In the genomic region with DNA sequence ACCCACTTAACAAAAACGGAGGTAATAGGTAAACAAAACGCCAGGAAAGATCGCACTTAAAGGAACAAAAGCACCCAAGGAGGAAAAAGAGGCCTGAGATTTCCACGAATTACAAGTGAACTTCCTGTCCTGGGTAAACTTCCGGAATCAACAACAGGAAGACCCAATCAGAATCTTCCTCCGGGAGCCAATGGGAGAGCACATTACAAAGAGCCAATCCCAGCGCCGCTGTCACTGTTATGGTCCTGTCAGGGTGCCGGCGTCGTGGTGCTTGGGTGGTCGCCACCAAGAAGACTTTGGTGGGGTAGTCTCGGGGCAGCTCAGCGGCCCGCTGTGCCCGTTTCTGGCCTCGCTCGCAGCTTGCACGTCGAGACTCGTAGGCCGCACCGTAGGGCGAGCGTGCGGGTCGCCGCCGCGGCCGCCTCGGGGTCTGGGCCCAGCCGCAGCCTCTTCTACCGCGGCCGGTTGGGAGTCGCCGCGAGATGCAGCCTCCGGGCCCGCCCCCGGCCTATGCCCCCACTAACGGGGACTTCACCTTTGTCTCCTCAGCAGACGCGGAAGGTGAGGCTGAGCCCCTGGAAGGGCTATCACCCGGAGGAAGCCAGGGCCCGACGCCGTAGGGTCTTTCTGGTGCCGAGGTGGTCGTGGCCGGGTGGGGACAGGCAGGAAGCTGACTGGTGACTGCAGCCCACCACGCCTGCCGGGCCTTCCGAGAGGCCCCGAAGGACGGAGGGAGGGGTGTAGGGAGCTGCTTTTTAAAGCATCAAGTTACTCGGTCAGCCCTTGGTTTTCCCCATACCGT, we compare ENCODE assay signal across 8 cellular contexts. TPM values are rescaled to one million over a fixed set of nuclear protein-coding genes. Genes with fewer than 3 reads are reported as not detected.
DNase-seq lines count a peak whose midpoint lies in the region; ATAC-seq, FAIRE-seq and TF ChIP-seq lines count a peak whose summit lies in the region.

TSS of gene YIPF4 (plus strand) at position 231 of the 802 bp plus-strand sequence. CDS start at position 483, 252 bp downstream.

- CTCF ChIA-PET in HepG2 (lab: Yijun Ruan, JAX; ENCODE audit: low intra/inter-chr PET ratio, low total read pairs) = no interaction called here

- no peaks in the 10 kb centered on the region for H3K9me3 ChIP-seq in HepG2 (ENCODE audit: low read length)

- H3K27me3 ChIP-seq in HepG2 (ENCODE audit: control insufficient read depth in 1 of 2, insufficient read depth in 2 of 2, low read length in 2 of 2) = no peaks in the 10 kb centered on the region; a peak in 1 of 5 replicates

- H4K20me1 ChIP-seq in HepG2 (ENCODE audit: insufficient read depth, low read length) = no peaks in the 10 kb centered on the region

- peak; percentile 77 to 86 for TF ChIP-seq POLR2A in HepG2 (IDR thresholded peaks at IDR 0.05; ENCODE audit: insufficient read depth in 1 of 2, low read depth in 2 of 2, low read length in 2 of 2)

- peak within 1 kb of the TSS; percentile 91 to 98 (median 93) for H3K4me3 ChIP-seq in HepG2 (replicated peaks in 1 of 3; ENCODE audit: insufficient read depth in 1 of 3, low read depth in 2 of 3, low read length in 3 of 3)

- no TSS peak for BruUV-seq in HepG2 (replicated peaks; lab: Mats Ljungman, UMichigan)

- peak; percentile 37 to 90 (median 86) for DNase-seq in C1 segment of cervical spinal cord (lab: John Stamatoyannopoulos, UW)
- peak; percentile 67 for DNase-seq in NCI-H748 treated with DMSO at 0.1 percent for 48 hours (lab: John Stamatoyannopoulos, UW)
- peak; percentile 73 to 85 for DNase-seq in activated CD4-positive, alpha-beta T cell treated with anti-CD3 and anti-CD28 coated beads, Interleukin-2, amount 50 U/mL, for 24 hours (ENCODE audit: low read depth in 1 of 2, low spot score in 1 of 2)
- peak; percentile 90 to 94 for DNase-seq in dermis microvascular lymphatic vessel endothelial cell (ENCODE audit: low read depth in 2 of 2)
- DNase-seq in HepG2 (ENCODE audit: low spot score) = peak; percentile 96
- DNase-seq in stimulated activated CD4-positive, alpha-beta T cell treated with anti-CD3 and anti-CD28 coated beads, Interleukin-4, amount 100 ng/mL, for 1 hour = peak; percentile 84

- peak within 1 kb of the TSS; percentile 97 for H3K9ac ChIP-seq in HepG2 (ENCODE audit: insufficient read depth, low read depth, low read length)

- H3K36me3 ChIP-seq in HepG2 (replicated peaks in 1 of 2; ENCODE audit: control insufficient read depth in 1 of 2, insufficient read depth in 2 of 2, low read length in 2 of 2) = peaks cover 1 to 21% of the 10 kb centered on the region in 2 experiments; a peak in 2 of 5 replicates

- H3K4me1 ChIP-seq in HepG2 (ENCODE audit: insufficient read depth, low read length) = peaks cover 42% of the 10 kb centered on the region

- TF ChIP-seq CTCF in HepG2 (CRISPR knock-in tag; IDR thresholded peaks at IDR 0.05) = no peak

- in situ Hi-C loops in HepG2 (cut with HindIII; ENCODE audit: extremely low pct_ligation_motif_present, low pct_unique_long_range_greater_than_20kb) = no loop called here

- no peak; a peak in 1 of 4 replicates for TF ChIP-seq EP300 in HepG2 (IDR thresholded peaks at IDR 0.05; ENCODE audit: low read depth in 2 of 2, low read length in 2 of 2)
- 0 out of 2 replicates have a peak, but pooled peaks have one; percentile 54 for TF ChIP-seq EP300 in HepG2 (CRISPR knock-in tag; IDR thresholded peaks at IDR 0.05; ENCODE audit: borderline replicate concordance)

- peak; percentile 94 for ATAC-seq in GM19372 (IDR thresholded peaks at IDR 0.05; ENCODE audit: low read depth, unreplicated experiment)
- ATAC-seq in HG03558 (IDR thresholded peaks at IDR 0.05; ENCODE audit: extremely low read depth, unreplicated experiment) = peak; percentile 97
- peak; percentile 98 for ATAC-seq in HepG2

- peak within 1 kb of the TSS; percentile 93 for H3K4me2 ChIP-seq in HepG2 (ENCODE audit: low read depth, low read length)

- TF ChIP-seq RAD21 in HepG2 (CRISPR knock-in tag; IDR thresholded peaks at IDR 0.05) = peak; percentile 72

- peak within 1 kb of the TSS; percentile 80 for H3K27ac ChIP-seq in HepG2 (ENCODE audit: extremely low read length, insufficient read depth, low read length)

- peaks cover 30% of the 10 kb centered on the region for H3K79me2 ChIP-seq in HepG2 (ENCODE audit: insufficient read depth, low read length)

- under 1% methylated on average over 50 of the region's 59 CpGs for WGBS in HepG2 (ENCODE audit: low lambda C conversion rate)

- peak; percentile 93 for FAIRE-seq in HepG2 (lab: Jason Lieb, UNC)

- POLR2A ChIA-PET in HepG2 (lab: Yijun Ruan, JAX) = interaction anchor here (0.9 to 2.7 kb wide), 5 partner anchors 11 to 112 kb away, joined by 4 to 11 read pairs (median 8); partner anchors contain the start of gene SLC30A6

- H2AFZ ChIP-seq in HepG2 (ENCODE audit: low read length) = peak within 1 kb of the TSS; percentile 37

- intact Hi-C loops in HepG2 (cut with micrococcal nuclease; ENCODE audit: unreplicated experiment) = loop anchor here (1.0 to 5.0 kb wide), 2 partner anchors 49 to 113 kb away; partner anchors contain the start of gene SLC30A6

TF ChIP-seq in HepG2, 621 proteins besides CTCF, POLR2A, EP300 and RAD21 (continues in another document):
- TF ChIP-seq ZNF597 (CRISPR knock-in tag; IDR thresholded peaks at IDR 0.05) = peak; percentile 59; the same call in 1 of the 2 replicates

RNA-seq across cellular contexts. Expression of gene YIPF4, which starts in this region (rescaled TPM):
- total RNA-seq in dermis microvascular lymphatic vessel endothelial cell (9.9 and 12.5 TPM in 2 replicates), HepG2 (2016; rRNA removed; fragmentation: Illumina TruSeq; extraction: Trizol) (39.1 and 43.9 TPM in 2 replicates)
- 5.4 and 7.7 TPM in 2 replicates for total RNA-seq in HepG2 (2016; cell fraction: cytosol; rRNA removed; fragmentation: Illumina TruSeq; extraction: Trizol; ENCODE audit: low read depth)
- 43.3 and 45.3 TPM in 2 replicates for total RNA-seq in HepG2 (2016; cell fraction: insoluble cytoplasmic fraction; rRNA removed; fragmentation: Illumina TruSeq; extraction: Trizol)
- total RNA-seq in HepG2 (2016; cell fraction: membrane; rRNA removed; fragmentation: Illumina TruSeq; extraction: Trizol) = 15.9 and 17.6 TPM in 2 replicates
- 32.7 and 48.1 TPM in 2 replicates for total RNA-seq in HepG2 (2016; cell fraction: nucleus; rRNA removed; fragmentation: Illumina TruSeq; extraction: Trizol)
- polyA plus RNA-seq in HepG2 (2011; rRNA removed) = 16.0 and 19.0 TPM in 2 replicates
- polyA plus RNA-seq in HepG2 (2011; cell fraction: cytosol; rRNA removed) = 4.0 and 10.3 TPM in 2 replicates
- 3.5 and 4.7 TPM in 2 replicates for polyA plus RNA-seq in HepG2 (2011; cell fraction: nucleus; rRNA removed)
- 59.3 and 77.8 TPM in 2 replicates for polyA plus RNA-seq in HepG2 (2012)
- polyA plus RNA-seq in HepG2 (2016; cell fraction: cytosol; fragmentation: Illumina TruSeq; extraction: Trizol; ENCODE audit: low read depth) = 5.9 and 9.7 TPM in 2 replicates
- polyA plus RNA-seq in HepG2 (2016; cell fraction: insoluble cytoplasmic fraction; fragmentation: Illumina TruSeq; extraction: Trizol; ENCODE audit: low read depth) = 34.4 and 43.8 TPM in 2 replicates
- polyA plus RNA-seq in HepG2 (2016; cell fraction: membrane; fragmentation: Illumina TruSeq; extraction: Trizol; ENCODE audit: low read depth) = 10.6 and 14.6 TPM in 2 replicates
- 37.2 and 38.4 TPM in 2 replicates for polyA plus RNA-seq in HepG2 (2016; cell fraction: nucleus; fragmentation: Illumina TruSeq; extraction: Trizol; ENCODE audit: insufficient read depth, low read depth)
- polyA minus RNA-seq in HepG2 (2011; rRNA and poly(A)+ RNA removed; ENCODE audit: low replicate concordance) = 3.9 and 4.0 TPM in 2 replicates
- 10.0 and 20.0 TPM in 2 replicates for polyA minus RNA-seq in HepG2 (2011; cell fraction: cytosol; rRNA and poly(A)+ RNA removed)
- polyA minus RNA-seq in HepG2 (2011; cell fraction: nucleus; rRNA and poly(A)+ RNA removed) = 21.8 and 32.4 TPM in 2 replicates

Comparison
In these comparisons a context has a peak if more than half of its experiments do, and no peak if none do; other contexts are left out.
1. Peak in every context shown above with its lines: DNase-seq, ATAC-seq, H3K4me3 ChIP-seq and H3K27ac ChIP-seq.